1 cellular context compared by ENCODE assay signal in genomic region chr1:16905112-16905855, GRCh38.
A peak's percentile ranks its signal among the peaks of the same experiment; 100 is the strongest.
TF ChIP-seq lines count a peak whose summit lies in the region.

No MANE protein-coding gene starts in this region.

TF ChIP-seq in K562, 482 proteins besides CTCF, POLR2A, EP300 and RAD21 (continued from another document and continues in another):
- TF ChIP-seq POLR2AphosphoS5 (IDR thresholded peaks at IDR 0.05; ENCODE audit: control insufficient read depth, insufficient read depth, low read depth, low read length) (peak; percentile 100), ZFP36 (IDR thresholded peaks at IDR 0.05; ENCODE audit: low read depth, low read length, partially characterized antibody) (peak; percentile 36), ESRRB (CRISPR knock-in tag; IDR thresholded peaks at IDR 0.05; ENCODE audit: borderline replicate concordance) (peak; percentile 99), EP400 (IDR thresholded peaks at IDR 0.05) (peak; percentile 87; the same call in 1 of the 2 replicates), ZBTB8A (IDR thresholded peaks at IDR 0.05; ENCODE audit: partially characterized antibody) (no peak), CREB5 (CRISPR knock-in tag; IDR thresholded peaks at IDR 0.05) (peak; percentile 98), RBM15 (IDR thresholded peaks at IDR 0.05; ENCODE audit: insufficient read depth, low read length) (no peak), SNIP1 (IDR thresholded peaks at IDR 0.05; ENCODE audit: low read depth) (peak; percentile 52; the same call in 1 of the 2 replicates), ZNF407 (IDR thresholded peaks at IDR 0.05; ENCODE audit: low read depth) (no peak), RCOR1 (IDR thresholded peaks at IDR 0.05; ENCODE audit: borderline replicate concordance in 1 of 2, low read depth in 2 of 2, low read length in 2 of 2) (peak in 1 of 2 experiments; percentile 82; a peak in 2 of 4 replicates), POLR3G (IDR thresholded peaks at IDR 0.05; ENCODE audit: extremely low read depth, insufficient read length, insufficient replicate concordance) (no peak), CHD7 (IDR thresholded peaks at IDR 0.05; ENCODE audit: low read depth, low read length) (no peak), ZBTB17 (CRISPR knock-in tag; IDR thresholded peaks at IDR 0.05) (peak; percentile 98), RAD51 (IDR thresholded peaks at IDR 0.05; ENCODE audit: borderline replicate concordance, low read depth) (no peak), ZNF444 (CRISPR knock-in tag; IDR thresholded peaks at IDR 0.05) (peak; percentile 98), NKRF (IDR thresholded peaks at IDR 0.05; ENCODE audit: borderline replicate concordance) (no peak), ZNF124 (CRISPR knock-in tag; IDR thresholded peaks at IDR 0.05) (no peak), MCM7 (IDR thresholded peaks at IDR 0.05) (no peak), SP1 (CRISPR knock-in tag; IDR thresholded peaks at IDR 0.05) (peak; percentile 94), ZBTB26 (CRISPR knock-in tag; IDR thresholded peaks at IDR 0.05) (peak; percentile 100), CBX8 (IDR thresholded peaks at IDR 0.05; ENCODE audit: borderline replicate concordance, extremely low read depth, low read depth, low read length, poor library complexity, severe bottlenecking) (no peak), FOXK2 (conservative IDR thresholded peaks at IDR 0.05 in 1 of 2, IDR thresholded peaks at IDR 0.05 in 1 of 2; ENCODE audit: low read depth in 2 of 2) (peak; percentile 94 to 95), PYGO2 (tag; IDR thresholded peaks at IDR 0.05) (no peak), CCNT2 (IDR thresholded peaks at IDR 0.05; ENCODE audit: borderline replicate concordance, extremely low read depth, insufficient read length, low read depth, low read length) (peak; percentile 88), ZNF584 (CRISPR knock-in tag; IDR thresholded peaks at IDR 0.05; ENCODE audit: low read depth) (no peak), DPF2 (IDR thresholded peaks at IDR 0.05) (peak; percentile 55; the same call in 1 of the 2 replicates), KDM2B (CRISPR knock-in tag; IDR thresholded peaks at IDR 0.05) (no peak), SMARCA4 (IDR thresholded peaks at IDR 0.05) (no peak)
- TF ChIP-seq, protein P1, sequence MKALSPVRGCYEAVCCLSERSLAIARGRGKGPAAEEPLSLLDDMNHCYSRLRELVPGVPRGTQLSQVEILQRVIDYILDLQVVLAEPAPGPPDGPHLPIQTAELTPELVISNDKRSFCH (CRISPR knock-in tag; IDR thresholded peaks at IDR 0.05) = no peak
- TF ChIP-seq, protein P1 (tag; IDR thresholded peaks at IDR 0.05) = peak; percentile 6; the same call in 1 of the 2 replicates
- TF ChIP-seq, protein P2, sequence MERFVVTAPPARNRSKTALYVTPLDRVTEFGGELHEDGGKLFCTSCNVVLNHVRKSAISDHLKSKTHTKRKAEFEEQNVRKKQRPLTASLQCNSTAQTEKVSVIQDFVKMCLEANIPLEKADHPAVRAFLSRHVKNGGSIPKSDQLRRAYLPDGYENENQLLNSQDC (CRISPR knock-in tag; IDR thresholded peaks at IDR 0.05) = peak; percentile 100
